11 cellular contexts compared by ENCODE assay signal in genomic region chr2:188975497-188976102, GRCh38. TPM values are rescaled to one million over a fixed set of nuclear protein-coding genes. Genes with fewer than 3 reads are reported as not detected.
DNase-seq lines count a peak whose midpoint lies in the region; ATAC-seq and TF ChIP-seq lines count a peak whose summit lies in the region.
"Had no signal": no experiment of that assay in that cellular context is flagged by ENCODE, and none has a peak within 500 bp of the region (broad histone marks: within the 10 kb centered on the region; RNA-seq: fewer than 3 reads in every experiment).

No MANE protein-coding gene starts in this region.

- no peaks in the 10 kb centered on the region for H3K4me1 ChIP-seq in skeletal muscle tissue (ENCODE audit: control insufficient read depth in 3 of 3, insufficient read depth in 3 of 3, low read length in 3 of 3)
- H3K4me1 ChIP-seq: parathyroid adenoma had no signal

- no peak overlapping the region for H3K27ac Mint-ChIP-seq in activated CD8-positive, alpha-beta T cell treated with anti-CD3 and anti-CD28 coated beads, Interleukin-2, amount 10 ng/mL, durations not matched to agents 7 days and 5 days

- no peaks in the 10 kb centered on the region for H3K27me3 ChIP-seq in kidney epithelial cell (ENCODE audit: control insufficient read depth, insufficient read depth, low read length)
- peaks cover 0 to 2% (median 0%) of the 10 kb centered on the region in 3 donors for H3K27me3 ChIP-seq in skeletal muscle tissue (ENCODE audit: control insufficient read depth in 3 of 3, insufficient read depth in 3 of 3, low read length in 3 of 3)

- POLR2A ChIA-PET in activated CD8-positive, alpha-beta T cell treated with anti-CD3 and anti-CD28 coated beads, Interleukin-2, amount 10 ng/mL, durations not matched to agents 7 days and 5 days (lab: Charles Lee) = no interaction called here

- H3K27me3 Mint-ChIP-seq in activated CD8-positive, alpha-beta T cell treated with anti-CD3 and anti-CD28 coated beads, Interleukin-2, amount 10 ng/mL, durations not matched to agents 7 days and 5 days (ENCODE audit: low read depth) = no peaks in the 10 kb centered on the region

- ATAC-seq in activated CD8-positive, alpha-beta T cell treated with anti-CD3 and anti-CD28 coated beads, Interleukin-2, amount 10 ng/mL, durations not matched to agents 7 days and 5 days = no peak

- H3K4me3 ChIP-seq in astrocyte of the spinal cord (ENCODE audit: low read depth, low read length) = peak overlapping the region; percentile 56
- H3K4me3 ChIP-seq in kidney epithelial cell (ENCODE audit: low read depth, low read length) = peak overlapping the region; percentile 5
- H3K4me3 ChIP-seq in skeletal muscle tissue (ENCODE audit: low read length in 3 of 3) = peak overlapping the region; percentile 54 to 64 (median 55)

- no peaks in the 10 kb centered on the region for H3K9me3 Mint-ChIP-seq in activated CD8-positive, alpha-beta T cell treated with anti-CD3 and anti-CD28 coated beads, Interleukin-2, amount 10 ng/mL, durations not matched to agents 7 days and 5 days (ENCODE audit: insufficient read depth)

- H3K4me3 Mint-ChIP-seq in activated CD8-positive, alpha-beta T cell treated with anti-CD3 and anti-CD28 coated beads, Interleukin-2, amount 10 ng/mL, durations not matched to agents 7 days and 5 days = no peak overlapping the region

- H3K27ac ChIP-seq in skeletal muscle tissue (ENCODE audit: low read depth, low read length) = peak overlapping the region; percentile 73
- H3K27ac ChIP-seq: parathyroid adenoma had no signal

- H3K36me3 ChIP-seq in kidney epithelial cell (ENCODE audit: control insufficient read depth, insufficient read depth, low read length) (no peaks in the 10 kb centered on the region), skeletal muscle tissue (ENCODE audit: control insufficient read depth in 3 of 3, insufficient read depth in 3 of 3, low read length in 3 of 3) (no peaks in the 10 kb centered on the region)

- peaks cover 6% of the 10 kb centered on the region for H3K4me1 Mint-ChIP-seq in activated CD8-positive, alpha-beta T cell treated with anti-CD3 and anti-CD28 coated beads, Interleukin-2, amount 10 ng/mL, durations not matched to agents 7 days and 5 days (ENCODE audit: low read depth)

- CTCF ChIA-PET in activated CD8-positive, alpha-beta T cell treated with anti-CD3 and anti-CD28 coated beads, Interleukin-2, amount 10 ng/mL, durations not matched to agents 7 days and 5 days (lab: Charles Lee) = no interaction called here

- peak; percentile 64 for DNase-seq in GM03348 (ENCODE audit: low spot score)
- peak; percentile 87 for DNase-seq in astrocyte of the spinal cord (ENCODE audit: low read depth, low spot score)
- DNase-seq in kidney epithelial cell (ENCODE audit: low read depth) = no peak
- no peak for DNase-seq in NCI-H2081 (lab: John Stamatoyannopoulos, UW)
- DNase-seq in GM19240 (ENCODE audit: insufficient read length, low spot score) = no peak
- DNase-seq in UCSD-AML1 (lab: John Stamatoyannopoulos, UW; ENCODE audit: unreplicated experiment) = no peak
- no peak for DNase-seq in activated CD8-positive, alpha-beta T cell treated with anti-CD3 and anti-CD28 coated beads, Interleukin-2, amount 10 ng/mL, durations not matched to agents 7 days and 5 days
- DNase-seq: MV-4-11, T1000 had no signal

- peak overlapping the region; percentile 57 to 78 (median 70) for H3K9ac ChIP-seq in skeletal muscle tissue (ENCODE audit: low read depth in 1 of 3, low read length in 3 of 3)
- H3K9ac ChIP-seq: parathyroid adenoma had no signal

- H3K9me3 ChIP-seq in skeletal muscle tissue (ENCODE audit: control insufficient read depth in 3 of 3, low read length in 3 of 3) = no peaks in the 10 kb centered on the region

- H3K36me3 Mint-ChIP-seq in activated CD8-positive, alpha-beta T cell treated with anti-CD3 and anti-CD28 coated beads, Interleukin-2, amount 10 ng/mL, durations not matched to agents 7 days and 5 days (ENCODE audit: low read depth) = no peaks in the 10 kb centered on the region

- in situ Hi-C loops in astrocyte of the spinal cord (cut with HindIII; ENCODE audit: low sequenced_read_pairs) = no loop called here

- TF ChIP-seq CTCF in astrocyte of the spinal cord (IDR thresholded peaks at IDR 0.05; ENCODE audit: low read depth, low read length) (no peak), kidney epithelial cell (IDR thresholded peaks at IDR 0.05; ENCODE audit: insufficient read depth, low read length, poor library complexity, severe bottlenecking) (no peak)

RNA-seq across cellular contexts. Expression of gene COL3A1, which starts 1.4 kb away (rescaled TPM):
- 13.4 and 14.5 TPM in 2 replicates for total RNA-seq in kidney epithelial cell
- 6,920 TPM for total RNA-seq in skeletal muscle tissue
- total RNA-seq in activated CD8-positive, alpha-beta T cell treated with anti-CD3 and anti-CD28 coated beads, Interleukin-2, amount 10 ng/mL, durations not matched to agents 7 days and 5 days = not detected

Comparison
In these comparisons a context has a peak if more than half of its experiments do, and no peak if none do; other contexts are left out.
1. DNase-seq: peak in GM03348 (single experiment) and astrocyte of the spinal cord (single experiment); none in kidney epithelial cell (single experiment), NCI-H2081 (0 of 2), GM19240 (single experiment), UCSD-AML1 (single experiment) and activated CD8-positive, alpha-beta T cell treated with anti-CD3 and anti-CD28 coated beads, Interleukin-2, amount 10 ng/mL, durations not matched to agents 7 days and 5 days (single experiment).
2. H3K4me3 ChIP-seq: peak in every context shown above with its lines; median percentile 56 in astrocyte of the spinal cord; 55 in skeletal muscle tissue; 5 in kidney epithelial cell.
3. RNA of gene COL3A1, which starts 1.4 kb away (total RNA-seq): 6,920 TPM in skeletal muscle tissue (single experiment); 13.4 to 14.5 TPM in kidney epithelial cell and not detected in activated CD8-positive, alpha-beta T cell treated with anti-CD3 and anti-CD28 coated beads, Interleukin-2, amount 10 ng/mL, durations not matched to agents 7 days and 5 days; every median in the first group is over 100 times any median in the second.